Comparison of ENCODE assay signal across 2 cellular contexts in genomic region chr3:8503461-8503860, GRCh38.
TF ChIP-seq lines count a peak whose summit lies in the region.

No MANE protein-coding gene starts in this region.

TF ChIP-seq in A549, 52 proteins besides CTCF, POLR2A, EP300 and RAD21:
- TF ChIP-seq ESRRA (IDR thresholded peaks at IDR 0.05; ENCODE audit: borderline replicate concordance, low read length) (no peak), EHF (CRISPR knock-in tag; IDR thresholded peaks at IDR 0.05) (no peak), FOXS1 (CRISPR knock-in tag; IDR thresholded peaks at IDR 0.05) (no peak), NPAS2 (CRISPR knock-in tag; IDR thresholded peaks at IDR 0.05; ENCODE audit: borderline replicate concordance) (no peak), TP53 (CRISPR knock-in tag; IDR thresholded peaks at IDR 0.05) (no peak), MAX (IDR thresholded peaks at IDR 0.05) (peak; percentile 38; the same call in 1 of the 2 replicates), FOSL2 (IDR thresholded peaks at IDR 0.05) (no peak), FOSL2 (CRISPR knock-in tag; IDR thresholded peaks at IDR 0.05) (peak; percentile 70), KDM5A (IDR thresholded peaks at IDR 0.05) (no peak)
- TF ChIP-seq, protein P1, sequence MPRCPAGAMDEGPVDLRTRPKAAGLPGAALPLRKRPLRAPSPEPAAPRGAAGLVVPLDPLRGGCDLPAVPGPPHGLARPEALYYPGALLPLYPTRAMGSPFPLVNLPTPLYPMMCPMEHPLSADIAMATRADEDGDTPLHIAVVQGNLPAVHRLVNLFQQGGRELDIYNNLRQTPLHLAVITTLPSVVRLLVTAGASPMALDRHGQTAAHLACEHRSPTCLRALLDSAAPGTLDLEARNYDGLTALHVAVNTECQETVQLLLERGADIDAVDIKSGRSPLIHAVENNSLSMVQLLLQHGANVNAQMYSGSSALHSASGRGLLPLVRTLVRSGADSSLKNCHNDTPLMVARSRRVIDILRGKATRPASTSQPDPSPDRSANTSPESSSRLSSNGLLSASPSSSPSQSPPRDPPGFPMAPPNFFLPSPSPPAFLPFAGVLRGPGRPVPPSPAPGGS (IDR thresholded peaks at IDR 0.05) = no peak
- TF ChIP-seq, protein P2, sequence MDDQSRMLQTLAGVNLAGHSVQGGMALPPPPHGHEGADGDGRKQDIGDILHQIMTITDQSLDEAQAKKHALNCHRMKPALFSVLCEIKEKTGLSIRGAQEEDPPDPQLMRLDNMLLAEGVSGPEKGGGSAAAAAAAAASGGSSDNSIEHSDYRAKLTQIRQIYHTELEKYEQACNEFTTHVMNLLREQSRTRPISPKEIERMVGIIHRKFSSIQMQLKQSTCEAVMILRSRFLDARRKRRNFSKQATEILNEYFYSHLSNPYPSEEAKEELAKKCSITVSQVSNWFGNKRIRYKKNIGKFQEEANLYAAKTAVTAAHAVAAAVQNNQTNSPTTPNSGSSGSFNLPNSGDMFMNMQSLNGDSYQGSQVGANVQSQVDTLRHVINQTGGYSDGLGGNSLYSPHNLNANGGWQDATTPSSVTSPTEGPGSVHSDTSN (IDR thresholded peaks at IDR 0.05) = no peak

TF ChIP-seq in HCT116, 20 proteins besides CTCF, POLR2A, EP300 and RAD21 (continued from another document):
- TF ChIP-seq SP1 (IDR thresholded peaks at IDR 0.05; ENCODE audit: low read depth) (no peak), SIN3A (IDR thresholded peaks at IDR 0.05; ENCODE audit: low read depth) (no peak), CBX3 (IDR thresholded peaks at IDR 0.05; ENCODE audit: low read depth) (no peak), FOSL1 (IDR thresholded peaks at IDR 0.05; ENCODE audit: low read depth) (no peak), YY1 (IDR thresholded peaks at IDR 0.05; ENCODE audit: extremely low read depth, insufficient replicate concordance, low read depth, low read length) (no peak), REST (IDR thresholded peaks at IDR 0.05; ENCODE audit: low read depth) (no peak), ZNF274 (IDR thresholded peaks at IDR 0.05; ENCODE audit: low read depth, low read length) (no peak), CEBPB (IDR thresholded peaks at IDR 0.05; ENCODE audit: low read depth) (no peak), ZFX (IDR thresholded peaks at IDR 0.05) (no peak), ELF1 (IDR thresholded peaks at IDR 0.05; ENCODE audit: borderline replicate concordance, low read depth) (no peak), POLR2AphosphoS5 (IDR thresholded peaks at IDR 0.05; ENCODE audit: low read depth, low read length) (no peak), EZH2 (IDR thresholded peaks at IDR 0.05) (no peak), MAX (IDR thresholded peaks at IDR 0.05) (no peak), JUND (IDR thresholded peaks at IDR 0.05) (no peak), EZH2phosphoT487 (IDR thresholded peaks at IDR 0.05; ENCODE audit: borderline replicate concordance) (no peak), TCF7L2 (IDR thresholded peaks at IDR 0.05; ENCODE audit: borderline replicate concordance, extremely low read depth, insufficient read depth, insufficient read length) (no peak)
- TF ChIP-seq, protein P3, sequence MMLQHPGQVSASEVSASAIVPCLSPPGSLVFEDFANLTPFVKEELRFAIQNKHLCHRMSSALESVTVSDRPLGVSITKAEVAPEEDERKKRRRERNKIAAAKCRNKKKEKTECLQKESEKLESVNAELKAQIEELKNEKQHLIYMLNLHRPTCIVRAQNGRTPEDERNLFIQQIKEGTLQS (IDR thresholded peaks at IDR 0.05) = no peak
